Comparison of ENCODE assay signal across 1 cellular context in genomic region chr1:244652699-244653438, GRCh38.
TF ChIP-seq lines count a peak whose summit lies in the region.

Gene DESI2, plus strand, starts transcription at chr1:244653126. Its CDS starts 188 bp downstream, at chr1:244653314.

TF ChIP-seq in HepG2, 621 proteins besides CTCF, POLR2A, EP300 and RAD21 (continued from another document and continues in another):
- no peak for TF ChIP-seq HOMEZ (CRISPR knock-in tag; IDR thresholded peaks at IDR 0.05; ENCODE audit: low read depth)
- TF ChIP-seq IRF1 (CRISPR knock-in tag; IDR thresholded peaks at IDR 0.05; ENCODE audit: low read depth) = no peak
- no peak for TF ChIP-seq ZIK1 (CRISPR knock-in tag; IDR thresholded peaks at IDR 0.05; ENCODE audit: borderline replicate concordance, low read depth)
- TF ChIP-seq GLI4 (CRISPR knock-in tag; IDR thresholded peaks at IDR 0.05; ENCODE audit: borderline replicate concordance) = no peak
- no peak for TF ChIP-seq SP5 (CRISPR knock-in tag; IDR thresholded peaks at IDR 0.05; ENCODE audit: borderline replicate concordance, low read depth)
- no peak for TF ChIP-seq ZSCAN12 (CRISPR knock-in tag; IDR thresholded peaks at IDR 0.05)
- TF ChIP-seq MAFG (CRISPR knock-in tag; IDR thresholded peaks at IDR 0.05) = no peak
- TF ChIP-seq HNRNPL (IDR thresholded peaks at IDR 0.05; ENCODE audit: low read depth, low read length) = no peak
- peak; percentile 95 for TF ChIP-seq ZSCAN31 (CRISPR knock-in tag; IDR thresholded peaks at IDR 0.05; ENCODE audit: low read depth)
- peak; percentile 16; the same call in 1 of the 2 replicates for TF ChIP-seq NFKB2 (CRISPR knock-in tag; IDR thresholded peaks at IDR 0.05; ENCODE audit: borderline replicate concordance)
- no peak for TF ChIP-seq NCOA2 (CRISPR knock-in tag; IDR thresholded peaks at IDR 0.05)
- TF ChIP-seq PHB2 (IDR thresholded peaks at IDR 0.05; ENCODE audit: partially characterized antibody) = no peak
- 0 out of 2 replicates have a peak, but pooled peaks have one; percentile 43 for TF ChIP-seq ZNF510 (CRISPR knock-in tag; IDR thresholded peaks at IDR 0.05; ENCODE audit: low read depth)
- TF ChIP-seq ZBTB3 (CRISPR knock-in tag; IDR thresholded peaks at IDR 0.05; ENCODE audit: borderline replicate concordance, low read depth) = peak; percentile 72; the same call in 1 of the 2 replicates
- no peak for TF ChIP-seq WIZ (CRISPR knock-in tag; IDR thresholded peaks at IDR 0.05)
- TF ChIP-seq ZNF737 (CRISPR knock-in tag; IDR thresholded peaks at IDR 0.05; ENCODE audit: borderline replicate concordance) = no peak
- peak; percentile 12 for TF ChIP-seq TBL1XR1 (IDR thresholded peaks at IDR 0.05; ENCODE audit: borderline replicate concordance, low read length, partially characterized antibody)
- TF ChIP-seq ZNF530 (CRISPR knock-in tag; IDR thresholded peaks at IDR 0.05; ENCODE audit: low read depth) = no peak
- peak; percentile 91 for TF ChIP-seq ATF7-NPFF (CRISPR knock-in tag; IDR thresholded peaks at IDR 0.05; ENCODE audit: low read depth)
- TF ChIP-seq ZNF749 (CRISPR knock-in tag; IDR thresholded peaks at IDR 0.05; ENCODE audit: borderline replicate concordance) = no peak
- 0 out of 2 replicates have a peak, but pooled peaks have one; percentile 23 for TF ChIP-seq ZNF724P (CRISPR knock-in tag; IDR thresholded peaks at IDR 0.05; ENCODE audit: borderline replicate concordance)
- TF ChIP-seq ZNF484 (CRISPR knock-in tag; IDR thresholded peaks at IDR 0.05; ENCODE audit: borderline replicate concordance, low read depth) = no peak
- no peak for TF ChIP-seq IKZF4 (CRISPR knock-in tag; IDR thresholded peaks at IDR 0.05; ENCODE audit: borderline replicate concordance, low read depth, not compliant biosample characterization)
- peak; percentile 63 for TF ChIP-seq POLR2AphosphoS5 (IDR thresholded peaks at IDR 0.05; ENCODE audit: low read depth, low read length)
- no peak for TF ChIP-seq TFAP4 (IDR thresholded peaks at IDR 0.05; ENCODE audit: borderline replicate concordance, low read depth)
- no peak for TF ChIP-seq KLF6 (CRISPR knock-in tag; IDR thresholded peaks at IDR 0.05)
- no peak for TF ChIP-seq ZKSCAN8 (CRISPR knock-in tag; IDR thresholded peaks at IDR 0.05; ENCODE audit: borderline replicate concordance)
- 0 out of 2 replicates have a peak, but pooled peaks have one; percentile 59 for TF ChIP-seq ZNF678 (CRISPR knock-in tag; IDR thresholded peaks at IDR 0.05)
- TF ChIP-seq ZNF430 (CRISPR knock-in tag; IDR thresholded peaks at IDR 0.05) = peak; percentile 28; the same call in 1 of the 2 replicates
- no peak for TF ChIP-seq ATRX (CRISPR knock-in tag; IDR thresholded peaks at IDR 0.05; ENCODE audit: borderline replicate concordance)
- no peak for TF ChIP-seq CHD4 (IDR thresholded peaks at IDR 0.05; ENCODE audit: borderline replicate concordance, low read length)
- TF ChIP-seq RFX5 (IDR thresholded peaks at IDR 0.05; ENCODE audit: low read depth, low read length) = no peak
- no peak for TF ChIP-seq RARG (CRISPR knock-in tag; IDR thresholded peaks at IDR 0.05; ENCODE audit: low read depth)
- peak; percentile 88 for TF ChIP-seq YEATS4 (CRISPR knock-in tag; IDR thresholded peaks at IDR 0.05; ENCODE audit: borderline replicate concordance)
- TF ChIP-seq ZNF142 (CRISPR knock-in tag; IDR thresholded peaks at IDR 0.05) = peak; percentile 84
- TF ChIP-seq GATA4 (IDR thresholded peaks at IDR 0.05; ENCODE audit: borderline replicate concordance, low read depth) = no peak
- no peak for TF ChIP-seq ZNF280D (CRISPR knock-in tag; IDR thresholded peaks at IDR 0.05)
- no peak for TF ChIP-seq ZBTB1 (CRISPR knock-in tag; IDR thresholded peaks at IDR 0.05; ENCODE audit: borderline replicate concordance)
- TF ChIP-seq GTF3A (CRISPR knock-in tag; conservative IDR thresholded peaks at IDR 0.05) = no peak
- TF ChIP-seq ZSCAN29 (CRISPR knock-in tag; conservative IDR thresholded peaks at IDR 0.05) = peak; percentile 14; the same call in 1 of the 2 replicates
- no peak for TF ChIP-seq ZBTB37 (CRISPR knock-in tag; IDR thresholded peaks at IDR 0.05)
- no peak for TF ChIP-seq ZMAT5 (CRISPR knock-in tag; IDR thresholded peaks at IDR 0.05; ENCODE audit: borderline replicate concordance, low read depth)
- TF ChIP-seq SOX6 (IDR thresholded peaks at IDR 0.05) = no peak
- no peak; the same call in 1 of the 2 replicates for TF ChIP-seq SOX6 (CRISPR knock-in tag; IDR thresholded peaks at IDR 0.05)
- TF ChIP-seq MXD4 (CRISPR knock-in tag; IDR thresholded peaks at IDR 0.05) = peak; percentile 85
- TF ChIP-seq ZNF800 (CRISPR knock-in tag; IDR thresholded peaks at IDR 0.05) = no peak
- TF ChIP-seq ATF2 (CRISPR knock-in tag; IDR thresholded peaks at IDR 0.05) = no peak; the same call in 1 of the 2 replicates
